In the genomic region with DNA sequence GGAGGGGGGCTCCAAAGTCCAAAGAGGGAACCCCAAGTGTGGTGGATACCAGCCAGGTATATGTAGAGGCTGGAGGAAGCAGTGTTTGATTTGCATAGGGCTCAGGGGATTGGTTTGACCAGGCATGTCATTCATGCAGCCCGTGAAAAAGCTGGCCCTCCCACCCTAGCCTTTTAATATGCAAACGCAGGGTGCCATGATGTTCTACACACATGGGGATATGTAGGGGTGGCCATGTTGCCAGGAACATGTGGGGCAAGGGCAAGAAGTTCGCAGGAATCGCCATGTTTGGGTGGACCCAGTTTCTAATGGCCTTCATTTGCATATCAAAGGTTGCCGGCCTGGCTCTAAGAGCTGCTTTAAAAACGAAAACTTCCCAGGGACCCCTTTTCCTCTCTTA, we compare ENCODE assay signal across 18 cellular contexts. TPM values are rescaled to one million over a fixed set of nuclear protein-coding genes. Genes with fewer than 3 reads are reported as not detected.
"Had no signal": no experiment of that assay in that cellular context is flagged by ENCODE, and none has a peak within 500 bp of the region (broad histone marks: within the 10 kb centered on the region; RNA-seq: fewer than 3 reads in every experiment).

No MANE protein-coding gene starts in this region.

- H3K4me1 ChIP-seq: foreskin keratinocyte had no signal

- H2AFZ ChIP-seq: hepatocyte had no signal

- H3K27ac ChIP-seq: coronary artery, foreskin keratinocyte, hepatocyte, ovary had no signal

- H3K9me3 ChIP-seq: ovary had no signal

- H3K4me3 ChIP-seq: coronary artery, hepatocyte, ovary had no signal

- H3K4me2 ChIP-seq: hepatocyte had no signal

- ATAC-seq: foreskin keratinocyte; left lobe of liver; naive thymus-derived CD4-positive, alpha-beta T cell; right cardiac atrium had no signal

- H3K27me3 ChIP-seq: foreskin keratinocyte, hepatocyte, ovary had no signal

- H3K79me2 ChIP-seq: hepatocyte had no signal

- DNase-seq: effector CD4-positive, alpha-beta T cell; endodermal cell; foreskin keratinocyte; head of caudate nucleus; mammary epithelial cell; naive thymus-derived CD4-positive, alpha-beta T cell; nucleus accumbens; ovary; right cardiac atrium; small intestine; stimulated activated CD4-positive, alpha-beta T cell treated with anti-CD3 and anti-CD28 coated beads, Interleukin-2, amount 100 ng/mL, for 48 hours; stimulated activated naive CD4-positive, alpha-beta T cell treated with Interleukin-2 at 50 U/mL for 16 hours; trophoblast cell had no signal

- H3K27ac Mint-ChIP-seq: endodermal cell; naive thymus-derived CD4-positive, alpha-beta T cell; progenitor cell of endocrine pancreas had no signal

- H3K4me3 Mint-ChIP-seq: endodermal cell; naive thymus-derived CD4-positive, alpha-beta T cell; neural crest cell had no signal

- H3K36me3 ChIP-seq: ovary had no signal

RNA-seq across cellular contexts. Expression of a gene that starts 33.6 kb away (rescaled TPM):
- polyA plus RNA-seq: naive thymus-derived CD4-positive, alpha-beta T cell had no signal
